7 cellular contexts compared by ENCODE assay signal in genomic region chr6:28709478-28710349, GRCh38.
DNase-seq lines count a peak whose midpoint lies in the region; ATAC-seq and TF ChIP-seq lines count a peak whose summit lies in the region.

No MANE protein-coding gene starts in this region.

- TF ChIP-seq CTCF in GM12865 (IDR thresholded peaks at IDR 0.05; ENCODE audit: insufficient read depth, low read depth, low read length, missing control alignments) (no peak), endodermal cell (conservative IDR thresholded peaks at IDR 0.05) (no peak), osteoblast (IDR thresholded peaks at IDR 0.05; ENCODE audit: extremely low read depth, low read depth, low read length) (no peak)

- H3K4me3 Mint-ChIP-seq in endodermal cell: peak overlapping the region; percentile 77

- peak overlapping the region; percentile 70 for H3K27ac Mint-ChIP-seq in endodermal cell

- H3K79me2 ChIP-seq in osteoblast (ENCODE audit: insufficient read depth, low read length): no peaks in the 10 kb centered on the region

- H3K36me3 Mint-ChIP-seq in endodermal cell (ENCODE audit: low read depth): peaks cover 25% of the 10 kb centered on the region

- H3K36me3 ChIP-seq in endodermal cell (ENCODE audit: control insufficient read depth, insufficient read depth, low read length): no peaks in the 10 kb centered on the region
- no peaks in the 10 kb centered on the region for H3K36me3 ChIP-seq in osteoblast (ENCODE audit: insufficient read depth, low read length)

- WGBS in endodermal cell (ENCODE audit: insufficient coverage in 1 of 2, insufficient read length in 1 of 2), 2 experiments: 2 to 3% methylated on average over 19 to 30 of the region's 30 CpGs

- peaks cover 9% of the 10 kb centered on the region for H3K4me1 Mint-ChIP-seq in endodermal cell

- H3K9ac ChIP-seq in endodermal cell (ENCODE audit: extremely low read depth, low read length, poor library complexity, severe bottlenecking): peak overlapping the region; percentile 66

- H3K27me3 ChIP-seq in endodermal cell (ENCODE audit: control insufficient read depth, insufficient read depth, low read length, poor library complexity, severe bottlenecking): no peaks in the 10 kb centered on the region
- no peaks in the 10 kb centered on the region for H3K27me3 ChIP-seq in osteoblast (ENCODE audit: insufficient read depth, low read length)

- DNase-seq in GM12865 (ENCODE audit: low read depth) (peak; percentile 40), NCI-H748 treated with DMSO at 0.1 percent for 48 hours (lab: John Stamatoyannopoulos, UW) (peak; percentile 37), endodermal cell (peak; percentile 80), osteoblast (ENCODE audit: insufficient read length, low spot score, missing footprints) (no peak), COR-L47 (lab: John Stamatoyannopoulos, UW) (no peak), 8988T (no peak)

- H3K27ac ChIP-seq in endodermal cell (ENCODE audit: low read depth, low read length) (no peak overlapping the region), osteoblast (ENCODE audit: low read depth, low read length) (no peak overlapping the region)

- H4K20me1 ChIP-seq in osteoblast (ENCODE audit: insufficient read depth, low read length): no peaks in the 10 kb centered on the region

- peak overlapping the region; percentile 21 for H3K4me3 ChIP-seq in GM12865 (ENCODE audit: low read depth, low read length)
- peak overlapping the region; percentile 96 for H3K4me3 ChIP-seq in endodermal cell (ENCODE audit: low read length)
- peak overlapping the region; percentile 62 for H3K4me3 ChIP-seq in osteoblast (ENCODE audit: insufficient read depth, low read length)

- H3K9me3 ChIP-seq in endodermal cell (ENCODE audit: control insufficient read depth, low read length) (peaks cover 30% of the 10 kb centered on the region), osteoblast (ENCODE audit: low read depth, low read length) (no peaks in the 10 kb centered on the region)

- H3K4me2 ChIP-seq in osteoblast (ENCODE audit: insufficient read depth, low read length): peak overlapping the region; percentile 85

- ATAC-seq in HG03159 (IDR thresholded peaks at IDR 0.05; ENCODE audit: unreplicated experiment): no peak

- H3K9me3 Mint-ChIP-seq in endodermal cell: peaks cover 27% of the 10 kb centered on the region

- peaks cover 3% of the 10 kb centered on the region for H3K27me3 Mint-ChIP-seq in endodermal cell (ENCODE audit: insufficient read depth)

- H3K4me1 ChIP-seq in endodermal cell (ENCODE audit: control insufficient read depth, insufficient read depth, low read length): no peaks in the 10 kb centered on the region
- H3K4me1 ChIP-seq in osteoblast (ENCODE audit: insufficient read depth, low read length): peaks cover 8% of the 10 kb centered on the region

- H2AFZ ChIP-seq in osteoblast (ENCODE audit: low read length): peak overlapping the region; percentile 86

Comparison
In these comparisons a context has a peak if more than half of its experiments do, and no peak if none do; other contexts are left out.
1. DNase-seq: peak in GM12865 (single experiment), NCI-H748 treated with DMSO at 0.1 percent for 48 hours (single experiment) and endodermal cell (single experiment); none in osteoblast (single experiment), COR-L47 (single experiment) and 8988T (single experiment).
2. H3K4me3 ChIP-seq: peak in every context shown above with its lines; median percentile 96 in endodermal cell; 62 in osteoblast; 21 in GM12865.